ENCODE assay signal across 10 cellular contexts in genomic region chr2:190674966-190675650, GRCh38. TPM values are rescaled to one million over a fixed set of nuclear protein-coding genes. Genes with fewer than 3 reads are reported as not detected.
A peak's percentile ranks its signal among the peaks of the same experiment; 100 is the strongest.
DNase-seq lines count a peak whose midpoint lies in the region; ATAC-seq and TF ChIP-seq lines count a peak whose summit lies in the region.
"Had no signal": no experiment of that assay in that cellular context is flagged by ENCODE, and none has a peak within 500 bp of the region (broad histone marks: within the 10 kb centered on the region; RNA-seq: fewer than 3 reads in every experiment).

No MANE protein-coding gene starts in this region.

- TF ChIP-seq CTCF in mucosa of descending colon (IDR thresholded peaks at IDR 0.05): no peak
- TF ChIP-seq CTCF in brain microvascular endothelial cell (IDR thresholded peaks at IDR 0.05; ENCODE audit: low read depth, low read length, missing control alignments): no peak

- peaks cover 30% of the 10 kb centered on the region for H3K36me3 Mint-ChIP-seq in T-helper 1 cell treated with Interleukin-12 subunit alpha and Interleukin-12 subunit beta and Interleukin-4 antibody, amounts not matched to agents 30 μg/mL and 1 μg/mL, for 36 hours (ENCODE audit: low read depth)

- no peaks in the 10 kb centered on the region for H3K9me3 ChIP-seq in mucosa of descending colon

- H3K36me3 ChIP-seq in mucosa of descending colon (ENCODE audit: low read depth): no peaks in the 10 kb centered on the region
- H3K36me3 ChIP-seq in brain microvascular endothelial cell (replicated peaks): peaks cover 18% of the 10 kb centered on the region

- H3K27me3 Mint-ChIP-seq in T-helper 1 cell treated with Interleukin-12 subunit alpha and Interleukin-12 subunit beta and Interleukin-4 antibody, amounts not matched to agents 30 μg/mL and 1 μg/mL, for 36 hours (ENCODE audit: low read depth): no peaks in the 10 kb centered on the region

- peak overlapping the region; percentile 21 for H3K27ac Mint-ChIP-seq in T-helper 1 cell treated with Interleukin-12 subunit alpha and Interleukin-12 subunit beta and Interleukin-4 antibody, amounts not matched to agents 30 μg/mL and 1 μg/mL, for 36 hours

- H3K27me3 ChIP-seq in brain microvascular endothelial cell (replicated peaks): no peaks in the 10 kb centered on the region

- H3K4me1 Mint-ChIP-seq in T-helper 1 cell treated with Interleukin-12 subunit alpha and Interleukin-12 subunit beta and Interleukin-4 antibody, amounts not matched to agents 30 μg/mL and 1 μg/mL, for 36 hours (ENCODE audit: low read depth): peaks cover 43% of the 10 kb centered on the region

- intact Hi-C loops in mucosa of descending colon (cut with DNase I, micrococcal nuclease): no loop called here

- H3K4me3 Mint-ChIP-seq in T-helper 1 cell treated with Interleukin-12 subunit alpha and Interleukin-12 subunit beta and Interleukin-4 antibody, amounts not matched to agents 30 μg/mL and 1 μg/mL, for 36 hours: no peak overlapping the region

- H3K4me3 ChIP-seq in mucosa of descending colon: no peak overlapping the region
- no peak overlapping the region for H3K4me3 ChIP-seq in brain microvascular endothelial cell (ENCODE audit: low read depth, low read length)

- peak; percentile 43 for ATAC-seq in GM21576 (IDR thresholded peaks at IDR 0.05; ENCODE audit: unreplicated experiment)
- peak; percentile 47 for ATAC-seq in HG03280 (IDR thresholded peaks at IDR 0.05; ENCODE audit: unreplicated experiment)
- peak; percentile 44 for ATAC-seq in mucosa of descending colon

- DNase-seq in T-helper 1 cell (no peak), mucosa of descending colon (no peak), NAMALWA (ENCODE audit: low spot score) (no peak), brain microvascular endothelial cell (no peak)
- DNase-seq in effector CD4-positive, alpha-beta T cell: no peak
- DNase-seq: activated gamma-delta T cell treated with Interleukin-2 at 50 U/mL for 16 hours had no signal

- no peaks in the 10 kb centered on the region for H3K9me3 Mint-ChIP-seq in T-helper 1 cell treated with Interleukin-12 subunit alpha and Interleukin-12 subunit beta and Interleukin-4 antibody, amounts not matched to agents 30 μg/mL and 1 μg/mL, for 36 hours

- no peaks in the 10 kb centered on the region for H3K4me1 ChIP-seq in mucosa of descending colon (ENCODE audit: low read depth)

- H3K27ac ChIP-seq in brain microvascular endothelial cell: no peak overlapping the region
- H3K27ac ChIP-seq: 22Rv1 had no signal

- in situ Hi-C loops in brain microvascular endothelial cell (cut with HindIII; ENCODE audit: low pct_ligation_motif_present, low sequenced_read_pairs): no loop called here

RNA-seq across cellular contexts. Expression of gene NAB1, which starts 26.2 kb away (rescaled TPM):
- 10 to 100 TPM; 23.4 to 55.0 (median 28.9) TPM for total RNA-seq in mucosa of descending colon
